ENCODE assay signal across 8 cellular contexts in genomic region chr1:164716992-164717703, GRCh38.
DNase-seq lines count a peak whose midpoint lies in the region; ATAC-seq and TF ChIP-seq lines count a peak whose summit lies in the region.
"Had no signal": no experiment of that assay in that cellular context is flagged by ENCODE, and none has a peak within 500 bp of the region (broad histone marks: within the 10 kb centered on the region; RNA-seq: fewer than 3 reads in every experiment).

No MANE protein-coding gene starts in this region.

- no peak for DNase-seq in epidermal melanocyte (ENCODE audit: insufficient read length, low spot score)
- no peak for DNase-seq in NCI-H526 (lab: John Stamatoyannopoulos, UW)

- H3K27me3 ChIP-seq in skeletal muscle tissue (ENCODE audit: control insufficient read depth in 3 of 3, insufficient read depth in 3 of 3, low read length in 3 of 3), result no peaks in the 10 kb centered on the region

- no peak overlapping the region for H3K4me3 ChIP-seq in skeletal muscle tissue (ENCODE audit: low read length in 3 of 3)
- H3K4me3 ChIP-seq: thoracic aorta had no signal

- H3K36me3 ChIP-seq in skeletal muscle tissue (ENCODE audit: control insufficient read depth in 3 of 3, insufficient read depth in 3 of 3, low read length in 3 of 3), result no peaks in the 10 kb centered on the region
- H3K36me3 ChIP-seq: thoracic aorta had no signal

- H3K9me3 ChIP-seq in skeletal muscle tissue (ENCODE audit: control insufficient read depth in 3 of 3, low read length in 3 of 3), result no peaks in the 10 kb centered on the region
- H3K9me3 ChIP-seq: thoracic aorta had no signal

- H3K9ac ChIP-seq in skeletal muscle tissue (ENCODE audit: low read depth in 1 of 3, low read length in 3 of 3), result no peak overlapping the region

- peak; percentile 88 for ATAC-seq in GM19351 (IDR thresholded peaks at IDR 0.05; ENCODE audit: unreplicated experiment)
- ATAC-seq in HG03139 (IDR thresholded peaks at IDR 0.05; ENCODE audit: unreplicated experiment), result peak; percentile 78
- peak; percentile 71 for ATAC-seq in SK-N-SH treated with all-trans-retinoic acid at 6 μM for 48 hours
- no peak for ATAC-seq in GM19455 (IDR thresholded peaks at IDR 0.05; ENCODE audit: unreplicated experiment)

- H3K27ac ChIP-seq in skeletal muscle tissue (ENCODE audit: low read depth, low read length), result peak overlapping the region; percentile 31
- H3K27ac ChIP-seq: thoracic aorta had no signal

- peaks cover 34 to 61% (median 45%) of the 10 kb centered on the region in 3 donors for H3K4me1 ChIP-seq in skeletal muscle tissue (ENCODE audit: control insufficient read depth in 3 of 3, insufficient read depth in 3 of 3, low read length in 3 of 3)

TF ChIP-seq in SK-N-SH treated with all-trans-retinoic acid at 6 μM for 48 hours, 23 proteins besides CTCF, POLR2A, EP300 and RAD21:
- TF ChIP-seq ZFP3 (CRISPR knock-in tag; IDR thresholded peaks at IDR 0.05) (no peak), POU6F1 (CRISPR knock-in tag; IDR thresholded peaks at IDR 0.05; ENCODE audit: borderline replicate concordance, low read depth) (no peak), TOX (CRISPR knock-in tag; IDR thresholded peaks at IDR 0.05; ENCODE audit: borderline replicate concordance) (no peak), PPARA (CRISPR knock-in tag; IDR thresholded peaks at IDR 0.05; ENCODE audit: borderline replicate concordance) (no peak), ZNF8 (CRISPR knock-in tag; IDR thresholded peaks at IDR 0.05) (no peak), PATZ1 (CRISPR knock-in tag; IDR thresholded peaks at IDR 0.05; ENCODE audit: borderline replicate concordance) (no peak), TSHZ2 (CRISPR knock-in tag; IDR thresholded peaks at IDR 0.05) (no peak)
TF ChIP-seq in SK-N-SH treated with all-trans-retinoic acid at 6 μM for 48 hours: peak in this region for 0.
